In the genomic region with DNA sequence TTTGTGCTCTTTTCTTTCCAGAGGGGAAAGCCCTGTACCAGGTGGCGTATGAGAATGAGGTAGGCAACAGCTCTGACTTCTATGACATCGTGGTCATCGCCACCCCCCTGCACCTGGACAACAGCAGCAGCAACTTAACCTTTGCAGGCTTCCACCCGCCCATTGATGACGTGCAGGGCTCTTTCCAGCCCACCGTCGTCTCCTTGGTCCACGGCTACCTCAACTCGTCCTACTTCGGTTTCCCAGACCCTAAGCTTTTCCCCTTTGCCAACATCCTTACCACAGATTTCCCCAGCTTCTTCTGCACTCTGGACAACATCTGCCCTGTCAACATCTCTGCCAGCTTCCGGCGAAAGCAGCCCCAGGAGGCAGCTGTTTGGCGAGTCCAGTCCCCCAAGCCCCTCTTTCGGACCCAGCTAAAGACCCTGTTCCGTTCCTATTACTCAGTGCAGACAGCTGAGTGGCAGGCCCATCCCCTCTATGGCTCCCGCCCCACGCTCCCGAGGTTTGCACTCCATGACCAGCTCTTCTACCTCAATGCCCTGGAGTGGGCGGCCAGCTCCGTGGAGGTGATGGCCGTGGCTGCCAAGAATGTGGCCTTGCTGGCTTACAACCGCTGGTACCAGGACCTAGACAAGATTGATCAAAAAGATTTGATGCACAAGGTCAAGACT, we compare ENCODE assay signal across 14 cellular contexts. TPM values are rescaled to one million over a fixed set of nuclear protein-coding genes. Genes with fewer than 3 reads are reported as not detected.
DNase-seq lines count a peak whose midpoint lies in the region; ATAC-seq, FAIRE-seq and TF ChIP-seq lines count a peak whose summit lies in the region.
"Had no signal": no experiment of that assay in that cellular context is flagged by ENCODE, and none has a peak within 500 bp of the region (broad histone marks: within the 10 kb centered on the region; RNA-seq: fewer than 3 reads in every experiment).

No MANE protein-coding gene starts in this region.

- intact Hi-C loops in transverse colon (cut with DNase I; ENCODE audit: low total_unique reads) = no loop called here
- intact Hi-C loops in upper lobe of right lung (cut with DNase I) = no loop called here

- WGBS in transverse colon (ENCODE audit: low coverage in 1 of 2), 2 donors = 82 to 90% methylated on average over 17 to 22 of the region's 22 CpGs

- no peak for DNase-seq in T-helper 2 cell treated with Interferon-gamma antibody and Interleukin-4, amounts not matched to agents 5 μg/mL and 100 μg/mL, for 36 hours (ENCODE audit: low spot score)
- DNase-seq in T-helper 2 cell (no peak), coronary artery (ENCODE audit: low spot score) (peak; percentile 71), neural progenitor cell (ENCODE audit: low spot score) (no peak), transverse colon (peak; percentile 3), upper lobe of right lung (no peak), DMS 273 treated with DMSO at 0.1 percent for 48 hours (lab: John Stamatoyannopoulos, UW) (no peak), H54 (ENCODE audit: insufficient read length, low spot score) (no peak)
- DNase-seq: Right ventricle myocardium superior had no signal

- FAIRE-seq in H54 (lab: Jason Lieb, UNC) = no peak

- TF ChIP-seq CTCF in coronary artery (IDR thresholded peaks at IDR 0.05) = no peak
- no peak for TF ChIP-seq CTCF in neural progenitor cell (IDR thresholded peaks at IDR 0.05)
- TF ChIP-seq CTCF in transverse colon (IDR thresholded peaks at IDR 0.05) = no peak
- no peak for TF ChIP-seq CTCF in upper lobe of right lung (IDR thresholded peaks at IDR 0.05)

- H4K20me1 ChIP-seq in neural progenitor cell (ENCODE audit: low read depth) = no peaks in the 10 kb centered on the region
- H4K20me1 ChIP-seq: BLaER1 had no signal

- H3K9me3 Mint-ChIP-seq in T-helper 2 cell treated with Interferon-gamma antibody and Interleukin-4, amounts not matched to agents 5 μg/mL and 100 μg/mL, for 36 hours = no peaks in the 10 kb centered on the region
- H3K9me3 Mint-ChIP-seq in neural progenitor cell = no peaks in the 10 kb centered on the region

- peaks cover 14% of the 10 kb centered on the region for H3K36me3 Mint-ChIP-seq in T-helper 2 cell treated with Interferon-gamma antibody and Interleukin-4, amounts not matched to agents 5 μg/mL and 100 μg/mL, for 36 hours (ENCODE audit: low read depth)
- no peaks in the 10 kb centered on the region for H3K36me3 Mint-ChIP-seq in neural progenitor cell

- H3K27ac ChIP-seq in coronary artery (peak overlapping the region in 1 of 2 donors; percentile 68), neural progenitor cell (no peak overlapping the region), transverse colon (peak overlapping the region in 2 of 4 donors; percentile 21 to 63), upper lobe of right lung (no peak overlapping the region)
- H3K27ac ChIP-seq: 22Rv1, BLaER1, PC-9 had no signal

- no peak overlapping the region for H2AFZ ChIP-seq in neural progenitor cell (replicated peaks)
- H2AFZ ChIP-seq: PC-9 had no signal

- H3K36me3 ChIP-seq in neural progenitor cell = no peaks in the 10 kb centered on the region
- no peaks in the 10 kb centered on the region for H3K36me3 ChIP-seq in transverse colon
- no peaks in the 10 kb centered on the region for H3K36me3 ChIP-seq in upper lobe of right lung

- no peak for ATAC-seq in upper lobe of right lung

- no peak overlapping the region for H3K4me3 Mint-ChIP-seq in T-helper 2 cell treated with Interferon-gamma antibody and Interleukin-4, amounts not matched to agents 5 μg/mL and 100 μg/mL, for 36 hours
- no peak overlapping the region for H3K4me3 Mint-ChIP-seq in neural progenitor cell

- no peaks in the 10 kb centered on the region for H3F3A ChIP-seq in neural progenitor cell (ENCODE audit: low read depth)

- H3K9me3 ChIP-seq in neural progenitor cell (ENCODE audit: low read depth) = no peaks in the 10 kb centered on the region
- H3K9me3 ChIP-seq in transverse colon = no peaks in the 10 kb centered on the region
- H3K9me3 ChIP-seq in upper lobe of right lung = no peaks in the 10 kb centered on the region
- H3K9me3 ChIP-seq: BLaER1, SK-N-SH had no signal

- peak overlapping the region; percentile 23 for H3K27ac Mint-ChIP-seq in T-helper 2 cell treated with Interferon-gamma antibody and Interleukin-4, amounts not matched to agents 5 μg/mL and 100 μg/mL, for 36 hours
- peak overlapping the region; percentile 58 for H3K27ac Mint-ChIP-seq in neural progenitor cell

- H3K4me2 ChIP-seq in neural progenitor cell = no peak overlapping the region
- H3K4me2 ChIP-seq: BLaER1, PC-9, SK-N-SH had no signal

- H3K9ac ChIP-seq in neural progenitor cell = no peak overlapping the region
- H3K9ac ChIP-seq: BLaER1, SK-N-SH had no signal

- in situ Hi-C loops in transverse colon (cut with MboI; ENCODE audit: low pct_ligation_motif_present in 1 of 4, low pct_unique_long_range_greater_than_20kb in 1 of 4, low sequenced_read_pairs in 3 of 4) = loop anchor here in 1 of 4 donors (5.0 kb wide), 1 partner anchor 46 kb away; no protein-coding TSS in a partner anchor

- no peaks in the 10 kb centered on the region for H3K79me2 ChIP-seq in neural progenitor cell (ENCODE audit: low read depth)

- no peak for TF ChIP-seq POLR2A in transverse colon (IDR thresholded peaks at IDR 0.05)
- no peak for TF ChIP-seq POLR2A in H54 (IDR thresholded peaks at IDR 0.05; ENCODE audit: low read depth, low read length)

- H3K4me3 ChIP-seq in coronary artery (no peak overlapping the region), neural progenitor cell (no peak overlapping the region), transverse colon (no peak overlapping the region), upper lobe of right lung (no peak overlapping the region)
- H3K4me3 ChIP-seq: BLaER1, PC-9 had no signal

- H3K4me1 Mint-ChIP-seq in T-helper 2 cell treated with Interferon-gamma antibody and Interleukin-4, amounts not matched to agents 5 μg/mL and 100 μg/mL, for 36 hours (ENCODE audit: low read depth) = peaks cover 6% of the 10 kb centered on the region
- H3K4me1 Mint-ChIP-seq in neural progenitor cell = peaks cover 20% of the 10 kb centered on the region

- H3K27me3 ChIP-seq in neural progenitor cell (no peaks in the 10 kb centered on the region), transverse colon (no peaks in the 10 kb centered on the region), upper lobe of right lung (no peaks in the 10 kb centered on the region)
- H3K27me3 ChIP-seq: BLaER1 had no signal

- no peaks in the 10 kb centered on the region for H3K27me3 Mint-ChIP-seq in T-helper 2 cell treated with Interferon-gamma antibody and Interleukin-4, amounts not matched to agents 5 μg/mL and 100 μg/mL, for 36 hours (ENCODE audit: low read depth)
- no peaks in the 10 kb centered on the region for H3K27me3 Mint-ChIP-seq in neural progenitor cell (ENCODE audit: insufficient read depth, low read depth)

- TF ChIP-seq EP300 in transverse colon (IDR thresholded peaks at IDR 0.05; ENCODE audit: low read depth) = no peak

- H3K4me1 ChIP-seq in neural progenitor cell = peaks cover 3% of the 10 kb centered on the region
- H3K4me1 ChIP-seq in transverse colon = peaks cover 0 to 12% (median 7%) of the 10 kb centered on the region in 4 donors
- H3K4me1 ChIP-seq in upper lobe of right lung = no peaks in the 10 kb centered on the region

RNA-seq across cellular contexts. Expression of gene PCYOX1L, which starts 10.3 kb away (rescaled TPM):
- total RNA-seq in neural progenitor cell (ENCODE audit: low replicate concordance) (16.4 and 28.3 TPM in 2 replicates), transverse colon (1 to 10 TPM in 3 of 4 donors, under 1 TPM in 1; 0.75 to 5.4 (median 2.8) TPM), upper lobe of right lung (6.6 TPM)

RNA-seq across cellular contexts. Expression of gene IL17B, which starts 11.0 kb away (rescaled TPM):
- total RNA-seq in neural progenitor cell (ENCODE audit: low replicate concordance) (not detected in 2 replicates), transverse colon (not detected), upper lobe of right lung (not detected)
- total RNA-seq: HT-29, PC-9, Right ventricle myocardium superior had no signal

RNA-seq across cellular contexts. Expression of gene GRPEL2, which starts 22.8 kb away (rescaled TPM):
- total RNA-seq in neural progenitor cell (ENCODE audit: low replicate concordance) = 27.0 and 42.5 TPM in 2 replicates
- total RNA-seq in transverse colon = 10 to 100 TPM in 1 of 4 donors, 1 to 10 TPM in 3; 2.2 to 10.6 (median 6.4) TPM
- total RNA-seq in upper lobe of right lung = 23.9 TPM

Comparison
In these comparisons a context has a peak if more than half of its experiments do, and no peak if none do; other contexts are left out.
1. DNase-seq: peak in coronary artery (single experiment) and transverse colon (single experiment); none in T-helper 2 cell treated with Interferon-gamma antibody and Interleukin-4, amounts not matched to agents 5 μg/mL and 100 μg/mL, for 36 hours (single experiment), T-helper 2 cell (0 of 5), neural progenitor cell (single experiment), upper lobe of right lung (single experiment), DMS 273 treated with DMSO at 0.1 percent for 48 hours (single experiment) and H54 (single experiment).